In genomic region chr6:30672445-30673253, GRCh38 we compare ENCODE assay signal across 1 cellular context.
A peak's percentile ranks its signal among the peaks of the same experiment; 100 is the strongest.
TF ChIP-seq lines count a peak whose summit lies in the region.

Gene DHX16, minus strand, starts transcription at chr6:30673006. Its CDS starts 165 bp downstream, at chr6:30672841.

TF ChIP-seq in HepG2, 621 proteins besides CTCF, POLR2A, EP300 and RAD21 (continued from another document and continues in another):
- peak; percentile 50; the same call in 1 of the 2 replicates for TF ChIP-seq HOMEZ (CRISPR knock-in tag; IDR thresholded peaks at IDR 0.05; ENCODE audit: low read depth)
- 0 out of 2 replicates have a peak, but pooled peaks have one; percentile 61 for TF ChIP-seq ZNF564 (CRISPR knock-in tag; IDR thresholded peaks at IDR 0.05)
- 0 out of 2 replicates have a peak, but pooled peaks have one; percentile 26 for TF ChIP-seq CEBPG (CRISPR knock-in tag; IDR thresholded peaks at IDR 0.05)
- TF ChIP-seq SCMH1 (CRISPR knock-in tag; IDR thresholded peaks at IDR 0.05; ENCODE audit: borderline replicate concordance), result no peak
- no peak for TF ChIP-seq ZNF17 (CRISPR knock-in tag; IDR thresholded peaks at IDR 0.05)
- TF ChIP-seq ZNF570 (CRISPR knock-in tag; IDR thresholded peaks at IDR 0.05; ENCODE audit: borderline replicate concordance), result no peak; the same call in 1 of the 2 replicates
- 0 out of 2 replicates have a peak, but pooled peaks have one; percentile 56 for TF ChIP-seq ZNF441 (CRISPR knock-in tag; IDR thresholded peaks at IDR 0.05; ENCODE audit: borderline replicate concordance)
- TF ChIP-seq JARID2 (CRISPR knock-in tag; IDR thresholded peaks at IDR 0.05; ENCODE audit: insufficient replicate concordance), result peak; percentile 94
- TF ChIP-seq ZNF776 (CRISPR knock-in tag; IDR thresholded peaks at IDR 0.05), result no peak; the same call in 1 of the 2 replicates
- TF ChIP-seq RARG (CRISPR knock-in tag; IDR thresholded peaks at IDR 0.05; ENCODE audit: low read depth), result no peak
- no peak for TF ChIP-seq ZNF569 (CRISPR knock-in tag; IDR thresholded peaks at IDR 0.05; ENCODE audit: borderline replicate concordance)
- TF ChIP-seq BCL6 (CRISPR knock-in tag; IDR thresholded peaks at IDR 0.05), result peak; percentile 74
- 0 out of 2 replicates have a peak, but pooled peaks have one; percentile 57 for TF ChIP-seq CENPT (CRISPR knock-in tag; IDR thresholded peaks at IDR 0.05; ENCODE audit: low read depth)
- peak; percentile 69 for TF ChIP-seq ZNF781 (CRISPR knock-in tag; IDR thresholded peaks at IDR 0.05; ENCODE audit: borderline replicate concordance, not compliant biosample characterization)
- TF ChIP-seq PHB2 (IDR thresholded peaks at IDR 0.05; ENCODE audit: partially characterized antibody), result no peak
- TF ChIP-seq ZNF597 (CRISPR knock-in tag; IDR thresholded peaks at IDR 0.05), result no peak
- no peak for TF ChIP-seq ZNF577 (CRISPR knock-in tag; IDR thresholded peaks at IDR 0.05; ENCODE audit: borderline replicate concordance, low read depth)
- TF ChIP-seq ZNF10 (CRISPR knock-in tag; IDR thresholded peaks at IDR 0.05; ENCODE audit: borderline replicate concordance, low read depth), result no peak
- peak; percentile 98 for TF ChIP-seq SIN3A (IDR thresholded peaks at IDR 0.05; ENCODE audit: borderline replicate concordance, low read depth, low read length)
- peak; percentile 97 for TF ChIP-seq ZNF839 (CRISPR knock-in tag; IDR thresholded peaks at IDR 0.05; ENCODE audit: borderline replicate concordance)
- TF ChIP-seq PLSCR1 (CRISPR knock-in tag; IDR thresholded peaks at IDR 0.05; ENCODE audit: borderline replicate concordance), result no peak
- no peak; the same call in 1 of the 2 replicates for TF ChIP-seq ZBTB38 (CRISPR knock-in tag; IDR thresholded peaks at IDR 0.05)
- TF ChIP-seq ZFP41 (CRISPR knock-in tag; IDR thresholded peaks at IDR 0.05; ENCODE audit: borderline replicate concordance), result no peak; the same call in 1 of the 2 replicates
- TF ChIP-seq NFYC (CRISPR knock-in tag; IDR thresholded peaks at IDR 0.05), result peak; percentile 23; the same call in 1 of the 2 replicates
- peak; percentile 75; the same call in 1 of the 2 replicates for TF ChIP-seq MEF2D (CRISPR knock-in tag; IDR thresholded peaks at IDR 0.05)
- TF ChIP-seq ARNT (IDR thresholded peaks at IDR 0.05), result no peak
- peak; percentile 84; the same call in 1 of the 2 replicates for TF ChIP-seq ZMAT3 (CRISPR knock-in tag; conservative IDR thresholded peaks at IDR 0.05)
- no peak; the same call in 1 of the 2 replicates for TF ChIP-seq ZBTB7A (CRISPR knock-in tag; IDR thresholded peaks at IDR 0.05)
- peak; percentile 54; the same call in 1 of the 2 replicates for TF ChIP-seq TMF1 (CRISPR knock-in tag; IDR thresholded peaks at IDR 0.05; ENCODE audit: low read depth)
- no peak for TF ChIP-seq TBX3 (IDR thresholded peaks at IDR 0.05; ENCODE audit: borderline replicate concordance)
- TF ChIP-seq ZSCAN5A (CRISPR knock-in tag; IDR thresholded peaks at IDR 0.05; ENCODE audit: borderline replicate concordance), result peak; percentile 73; the same call in 1 of the 2 replicates
- 0 out of 2 replicates have a peak, but pooled peaks have one; percentile 8 for TF ChIP-seq ZNF468 (CRISPR knock-in tag; IDR thresholded peaks at IDR 0.05)
- peak; percentile 94 for TF ChIP-seq XRCC5 (optimal IDR thresholded peaks at IDR 0.05; ENCODE audit: low read length)
- TF ChIP-seq ATF1 (CRISPR knock-in tag; IDR thresholded peaks at IDR 0.05), result peak; percentile 72
- TF ChIP-seq ZNF296 (CRISPR knock-in tag; conservative IDR thresholded peaks at IDR 0.05), result peak; percentile 45
- TF ChIP-seq ZBTB37 (CRISPR knock-in tag; IDR thresholded peaks at IDR 0.05), result no peak
- TF ChIP-seq ESRRA (CRISPR knock-in tag; IDR thresholded peaks at IDR 0.05; ENCODE audit: low read depth), result no peak
- TF ChIP-seq ZNF816 (CRISPR knock-in tag; IDR thresholded peaks at IDR 0.05; ENCODE audit: borderline replicate concordance), result peak; percentile 73; the same call in 1 of the 2 replicates
- TF ChIP-seq TFDP1 (CRISPR knock-in tag; IDR thresholded peaks at IDR 0.05; ENCODE audit: borderline replicate concordance), result peak; percentile 39; the same call in 1 of the 2 replicates
- TF ChIP-seq ZNF281 (CRISPR knock-in tag; IDR thresholded peaks at IDR 0.05; ENCODE audit: borderline replicate concordance), result no peak
- TF ChIP-seq ZNF567 (CRISPR knock-in tag; IDR thresholded peaks at IDR 0.05; ENCODE audit: borderline replicate concordance), result peak; percentile 90
- TF ChIP-seq TCF7L2 (IDR thresholded peaks at IDR 0.05; ENCODE audit: low read depth, low read length), result no peak
- no peak for TF ChIP-seq NR1H2 (CRISPR knock-in tag; IDR thresholded peaks at IDR 0.05; ENCODE audit: borderline replicate concordance, low read depth)
- no peak for TF ChIP-seq KAT2B (IDR thresholded peaks at IDR 0.05; ENCODE audit: borderline replicate concordance, low read depth, low read length)
- TF ChIP-seq GATAD1 (CRISPR knock-in tag; IDR thresholded peaks at IDR 0.05), result peak; percentile 96
- no peak for TF ChIP-seq ZNF276 (CRISPR knock-in tag; IDR thresholded peaks at IDR 0.05; ENCODE audit: low read depth)
- 0 out of 2 replicates have a peak, but pooled peaks have one; percentile 25 for TF ChIP-seq KLF11 (CRISPR knock-in tag; IDR thresholded peaks at IDR 0.05)
- TF ChIP-seq ZNF790 (CRISPR knock-in tag; IDR thresholded peaks at IDR 0.05; ENCODE audit: borderline replicate concordance), result no peak
- no peak for TF ChIP-seq ISX (CRISPR knock-in tag; conservative IDR thresholded peaks at IDR 0.05)
- TF ChIP-seq RBFOX2 (IDR thresholded peaks at IDR 0.05; ENCODE audit: low read depth, low read length), result peak; percentile 85
- TF ChIP-seq RXRA (CRISPR knock-in tag; IDR thresholded peaks at IDR 0.05), result peak; percentile 77
- TF ChIP-seq ATF7 (IDR thresholded peaks at IDR 0.05), result no peak
- 0 out of 2 replicates have a peak, but pooled peaks have one; percentile 36 for TF ChIP-seq ATF7 (CRISPR knock-in tag; IDR thresholded peaks at IDR 0.05)
- no peak for TF ChIP-seq HOXA5 (CRISPR knock-in tag; IDR thresholded peaks at IDR 0.05)
- TF ChIP-seq MXI1 (IDR thresholded peaks at IDR 0.05; ENCODE audit: borderline replicate concordance, low read depth, low read length), result peak; percentile 92; the same call in 2 of the 3 replicates
- no peak for TF ChIP-seq STAT6 (CRISPR knock-in tag; IDR thresholded peaks at IDR 0.05; ENCODE audit: borderline replicate concordance)
- no peak for TF ChIP-seq ZNF709 (CRISPR knock-in tag; IDR thresholded peaks at IDR 0.05)
